Comparison of ENCODE assay signal across 13 cellular contexts in genomic region chr16:71303938-71304337, GRCh38. TPM values are rescaled to one million over a fixed set of nuclear protein-coding genes. Genes with fewer than 3 reads are reported as not detected.
"Had no signal": no experiment of that assay in that cellular context is flagged by ENCODE, and none has a peak within 500 bp of the region (broad histone marks: within the 10 kb centered on the region; RNA-seq: fewer than 3 reads in every experiment).

No MANE protein-coding gene starts in this region.

- H3K9me3 ChIP-seq: neutrophil, right atrium auricular region, vagina had no signal

- H3K27me3 ChIP-seq: right atrium auricular region, tibial artery, vagina had no signal

- H3K27ac ChIP-seq: coronary artery, neutrophil, right atrium auricular region, tibial artery, vagina had no signal

- DNase-seq: activated CD4-positive, alpha-beta T cell treated with anti-CD3 and anti-CD28 coated beads for 36 hours; activated naive CD4-positive, alpha-beta T cell treated with anti-CD3 and anti-CD28 coated beads for 36 hours; caudate nucleus; effector CD4-positive, alpha-beta T cell; tibial artery had no signal

- ATAC-seq: activated CD4-positive, alpha-beta T cell treated with anti-CD3 and anti-CD28 coated beads for 36 hours had no signal

- H3K9me3 Mint-ChIP-seq: activated T-helper 1 cell treated with anti-CD3 and anti-CD28 coated beads, Interleukin-12 subunit alpha, Interleukin-12 subunit beta, Interleukin-2, Interleukin-4 antibody, amounts not matched to agents 30 ng/mL and 10 ng/mL and 1 ng/mL, durations not matched to agents 14 hours and 24 hours and 36 hours; T-helper 2 cell treated with Interferon-gamma antibody and Interleukin-4, amounts not matched to agents 5 μg/mL and 100 μg/mL, for 36 hours had no signal

- H3K4me3 ChIP-seq: coronary artery, right atrium auricular region, smooth muscle cell, tibial artery, vagina had no signal

- H3K4me2 ChIP-seq: smooth muscle cell had no signal

- H3K4me1 ChIP-seq: right atrium auricular region, tibial artery, vagina had no signal

- H3K27ac Mint-ChIP-seq: activated CD4-positive, alpha-beta T cell treated with anti-CD3 and anti-CD28 coated beads for 36 hours; activated naive CD4-positive, alpha-beta T cell treated with anti-CD3 and anti-CD28 coated beads for 36 hours; activated T-helper 1 cell treated with anti-CD3 and anti-CD28 coated beads, Interleukin-12 subunit alpha, Interleukin-12 subunit beta, Interleukin-2, Interleukin-4 antibody, amounts not matched to agents 30 ng/mL and 10 ng/mL and 1 ng/mL, durations not matched to agents 14 hours and 24 hours and 36 hours; T-helper 2 cell treated with Interferon-gamma antibody and Interleukin-4, amounts not matched to agents 5 μg/mL and 100 μg/mL, for 36 hours had no signal

- H3K36me3 ChIP-seq: neutrophil, right atrium auricular region, tibial artery, vagina had no signal

- H3K4me3 Mint-ChIP-seq: activated CD4-positive, alpha-beta T cell treated with anti-CD3 and anti-CD28 coated beads for 36 hours; activated naive CD4-positive, alpha-beta T cell treated with anti-CD3 and anti-CD28 coated beads for 36 hours; activated T-helper 1 cell treated with anti-CD3 and anti-CD28 coated beads, Interleukin-12 subunit alpha, Interleukin-12 subunit beta, Interleukin-2, Interleukin-4 antibody, amounts not matched to agents 30 ng/mL and 10 ng/mL and 1 ng/mL, durations not matched to agents 14 hours and 24 hours and 36 hours; T-helper 2 cell treated with Interferon-gamma antibody and Interleukin-4, amounts not matched to agents 5 μg/mL and 100 μg/mL, for 36 hours had no signal

- H3K4me1 Mint-ChIP-seq: activated CD4-positive, alpha-beta T cell treated with anti-CD3 and anti-CD28 coated beads for 36 hours had no signal

RNA-seq across cellular contexts. Expression of gene CALB2, which starts 54.6 kb away (rescaled TPM):
- total RNA-seq: activated CD4-positive, alpha-beta T cell treated with anti-CD3 and anti-CD28 coated beads for 36 hours; activated naive CD4-positive, alpha-beta T cell treated with anti-CD3 and anti-CD28 coated beads for 36 hours; activated T-helper 1 cell treated with anti-CD3 and anti-CD28 coated beads, Interleukin-12 subunit alpha, Interleukin-12 subunit beta, Interleukin-2, Interleukin-4 antibody, amounts not matched to agents 30 ng/mL and 10 ng/mL and 1 ng/mL, durations not matched to agents 14 hours and 24 hours and 36 hours; endothelial cell of umbilical vein had no signal
- polyA plus RNA-seq: endothelial cell of umbilical vein had no signal
